In genomic region chr6:63649847-63650265, GRCh38 we compare ENCODE assay signal across 2 cellular contexts.
TF ChIP-seq lines count a peak whose summit lies in the region.

No MANE protein-coding gene starts in this region.

TF ChIP-seq in IMR-90, 13 proteins besides CTCF, POLR2A, EP300 and RAD21:
- no peak for TF ChIP-seq MAZ (IDR thresholded peaks at IDR 0.05; ENCODE audit: borderline replicate concordance, low read depth, low read length)
- no peak for TF ChIP-seq RFX5 (IDR thresholded peaks at IDR 0.05; ENCODE audit: low read depth, low read length)
- no peak for TF ChIP-seq ELK1 (IDR thresholded peaks at IDR 0.05; ENCODE audit: borderline replicate concordance, low read depth, low read length)
- no peak for TF ChIP-seq BHLHE40 (IDR thresholded peaks at IDR 0.05; ENCODE audit: low read depth, low read length)
- no peak for TF ChIP-seq CHD1 (IDR thresholded peaks at IDR 0.05; ENCODE audit: low read depth, low read length)
- TF ChIP-seq CEBPB (IDR thresholded peaks at IDR 0.05; ENCODE audit: low read depth, low read length), result no peak
- no peak for TF ChIP-seq MAFK (IDR thresholded peaks at IDR 0.05; ENCODE audit: low read depth, low read length)
- no peak for TF ChIP-seq SMC3 (IDR thresholded peaks at IDR 0.05; ENCODE audit: low read depth, low read length)
- no peak for TF ChIP-seq NFE2L2 (IDR thresholded peaks at IDR 0.05; ENCODE audit: low read depth, low read length)
- TF ChIP-seq USF2 (IDR thresholded peaks at IDR 0.05; ENCODE audit: low read depth, low read length), result no peak
- TF ChIP-seq MXI1 (IDR thresholded peaks at IDR 0.05; ENCODE audit: borderline replicate concordance, low read depth, low read length), result no peak
- TF ChIP-seq FOS (IDR thresholded peaks at IDR 0.05; ENCODE audit: low read depth, low read length), result no peak
- TF ChIP-seq RCOR1 (IDR thresholded peaks at IDR 0.05; ENCODE audit: insufficient replicate concordance, low read length), result no peak

TF ChIP-seq in GM12878, 131 proteins besides CTCF, POLR2A, EP300 and RAD21:
- no peak for TF ChIP-seq ZNF592 (IDR thresholded peaks at IDR 0.05)
- no peak for TF ChIP-seq PKNOX1 (IDR thresholded peaks at IDR 0.05)
- TF ChIP-seq CEBPB (IDR thresholded peaks at IDR 0.05; ENCODE audit: borderline replicate concordance in 1 of 2, low read depth in 2 of 2, low read length in 2 of 2), result no peak
- TF ChIP-seq ASH2L (IDR thresholded peaks at IDR 0.05; ENCODE audit: borderline replicate concordance, low read depth), result no peak
- no peak for TF ChIP-seq NR2C2 (IDR thresholded peaks at IDR 0.05; ENCODE audit: borderline replicate concordance, control insufficient read depth, insufficient read length, low read depth)
- no peak for TF ChIP-seq SPI1 (IDR thresholded peaks at IDR 0.05; ENCODE audit: borderline replicate concordance, insufficient read depth, low read depth, low read length)
- TF ChIP-seq MTA2 (IDR thresholded peaks at IDR 0.05; ENCODE audit: low read depth), result no peak
- no peak for TF ChIP-seq SKIL (IDR thresholded peaks at IDR 0.05; ENCODE audit: low read depth, poor library complexity, severe bottlenecking)
- TF ChIP-seq STAT3 (IDR thresholded peaks at IDR 0.05; ENCODE audit: low read depth, low read length), result no peak
- no peak for TF ChIP-seq ZNF687 (IDR thresholded peaks at IDR 0.05)
- TF ChIP-seq ATF3 (IDR thresholded peaks at IDR 0.05; ENCODE audit: borderline replicate concordance, extremely low read depth, low read depth, low read length), result no peak
- no peak for TF ChIP-seq TBL1XR1 (IDR thresholded peaks at IDR 0.05; ENCODE audit: low read depth, low read length)
- no peak for TF ChIP-seq ZNF24 (IDR thresholded peaks at IDR 0.05)
- no peak for TF ChIP-seq PAX5 (IDR thresholded peaks at IDR 0.05; ENCODE audit: borderline replicate concordance, low read depth, low read length)
- no peak for TF ChIP-seq TCF12 (IDR thresholded peaks at IDR 0.05; ENCODE audit: low read depth, low read length)
- no peak for TF ChIP-seq SUPT20H (IDR thresholded peaks at IDR 0.05; ENCODE audit: borderline replicate concordance, control insufficient read depth, low read depth, low read length)
- no peak for TF ChIP-seq BCL3 (IDR thresholded peaks at IDR 0.05; ENCODE audit: borderline replicate concordance, insufficient read depth, low read depth, low read length, poor library complexity, severe bottlenecking)
- no peak for TF ChIP-seq NRF1 (conservative IDR thresholded peaks at IDR 0.05; ENCODE audit: low read depth, low read length)
- TF ChIP-seq JUNB (IDR thresholded peaks at IDR 0.05), result no peak
- no peak for TF ChIP-seq PML (IDR thresholded peaks at IDR 0.05; ENCODE audit: low read length)
